13 cellular contexts compared by ENCODE assay signal in genomic region chr3:116350119-116350733, GRCh38.
DNase-seq lines count a peak whose midpoint lies in the region; ATAC-seq and TF ChIP-seq lines count a peak whose summit lies in the region.
"Had no signal": no experiment of that assay in that cellular context is flagged by ENCODE, and none has a peak within 500 bp of the region (broad histone marks: within the 10 kb centered on the region; RNA-seq: fewer than 3 reads in every experiment).

No MANE protein-coding gene starts in this region.

- CTCF ChIA-PET in SK-N-SH (lab: Yijun Ruan, JAX) = interaction anchor here (1.5 kb wide), 1 partner anchor 50 kb away, joined by 3 read pairs; no protein-coding TSS in a partner anchor

- no peak overlapping the region for H3K4me3 Mint-ChIP-seq in natural killer cell treated with Interleukin-12 subunit alpha and Interleukin-12 subunit beta and Interleukin-15 and Interleukin-18, amount 100 ng/mL, for 72 hours
- H3K4me3 Mint-ChIP-seq: CD4-positive, CD25-positive, alpha-beta regulatory T cell; CD8-positive, alpha-beta memory T cell; H9 had no signal

- TF ChIP-seq CTCF in SK-N-SH (IDR thresholded peaks at IDR 0.05) = no peak
- no peak for TF ChIP-seq CTCF in foreskin keratinocyte (conservative IDR thresholded peaks at IDR 0.05)

- no peak overlapping the region for H3K27ac Mint-ChIP-seq in natural killer cell treated with Interleukin-12 subunit alpha and Interleukin-12 subunit beta and Interleukin-15 and Interleukin-18, amount 100 ng/mL, for 72 hours
- H3K27ac Mint-ChIP-seq: CD4-positive, CD25-positive, alpha-beta regulatory T cell; CD8-positive, alpha-beta memory T cell; H9 had no signal

- H3K36me3 ChIP-seq in SK-N-SH (replicated peaks in 1 of 2; ENCODE audit: control insufficient read depth in 1 of 2, insufficient read depth in 2 of 2, low read length in 1 of 2) = no peaks in the 10 kb centered on the region
- H3K36me3 ChIP-seq: BE2C had no signal

- H3K9me3 ChIP-seq in SK-N-SH = no peaks in the 10 kb centered on the region
- H3K9me3 ChIP-seq: BE2C, Caco-2 had no signal

- ATAC-seq in foreskin keratinocyte = peak; percentile 94
- ATAC-seq in natural killer cell treated with Interleukin-12 subunit alpha and Interleukin-12 subunit beta and Interleukin-15 and Interleukin-18, amount 100 ng/mL, for 72 hours = no peak
- no peak for ATAC-seq in HG03565 (IDR thresholded peaks at IDR 0.05; ENCODE audit: unreplicated experiment)

- peaks cover 0 to 2% of the 10 kb centered on the region in 2 experiments; a peak in 1 of 4 replicates for H3K4me1 ChIP-seq in SK-N-SH (ENCODE audit: control insufficient read depth in 1 of 2, insufficient read depth in 2 of 2, low read depth in 1 of 2, low read length in 1 of 2)
- H3K4me1 ChIP-seq in foreskin keratinocyte = no peaks in the 10 kb centered on the region
- H3K4me1 ChIP-seq: BE2C, Caco-2 had no signal

- no peaks in the 10 kb centered on the region for H4K20me1 ChIP-seq in SK-N-SH (ENCODE audit: insufficient read depth)

- peaks cover 13% of the 10 kb centered on the region for H3K9me3 Mint-ChIP-seq in natural killer cell treated with Interleukin-12 subunit alpha and Interleukin-12 subunit beta and Interleukin-15 and Interleukin-18, amount 100 ng/mL, for 72 hours
- H3K9me3 Mint-ChIP-seq: H9 had no signal

- H3F3A ChIP-seq in SK-N-SH (replicated peaks; ENCODE audit: insufficient read depth) = peaks cover 3% of the 10 kb centered on the region

- H3K4me2 ChIP-seq in SK-N-SH = peak overlapping the region; percentile 7; the same call in 1 of the 2 replicates

- in situ Hi-C loops in SK-MEL-5 (cut with HindIII; ENCODE audit: low pct_unique_long_range_greater_than_20kb, low sequenced_read_pairs) = no loop called here

- no peaks in the 10 kb centered on the region for H3K27me3 ChIP-seq in SK-N-SH (ENCODE audit: insufficient read depth)
- H3K27me3 ChIP-seq in foreskin keratinocyte = peaks cover 8% of the 10 kb centered on the region
- H3K27me3 ChIP-seq: BE2C had no signal

- POLR2A ChIA-PET in SK-N-SH (lab: Yijun Ruan, JAX) = no interaction called here

- no peaks in the 10 kb centered on the region for H3K79me2 ChIP-seq in SK-N-SH (ENCODE audit: insufficient read depth)

- no peak overlapping the region for H2AFZ ChIP-seq in SK-N-SH (ENCODE audit: low read depth)

- TF ChIP-seq RAD21 in SK-N-SH (IDR thresholded peaks at IDR 0.05; ENCODE audit: low read length) = no peak

- H3K27ac ChIP-seq in SK-N-SH (ENCODE audit: low read depth in 2 of 2, low read length in 1 of 2) (no peak overlapping the region; a peak in 1 of 4 replicates), foreskin keratinocyte (no peak overlapping the region)

- H3K36me3 Mint-ChIP-seq in natural killer cell treated with Interleukin-12 subunit alpha and Interleukin-12 subunit beta and Interleukin-15 and Interleukin-18, amount 100 ng/mL, for 72 hours = no peaks in the 10 kb centered on the region
- H3K36me3 Mint-ChIP-seq: CD4-positive, CD25-positive, alpha-beta regulatory T cell had no signal

- peak overlapping the region; percentile 14 to 23; a peak in 1 of 4 replicates for H3K4me3 ChIP-seq in SK-N-SH (ENCODE audit: low read depth in 2 of 2, low read length in 1 of 2)

- H3K9me2 ChIP-seq in SK-N-SH = no peaks in the 10 kb centered on the region

- no peak overlapping the region for H3K9ac ChIP-seq in SK-N-SH

- H3K27me3 Mint-ChIP-seq in natural killer cell treated with Interleukin-12 subunit alpha and Interleukin-12 subunit beta and Interleukin-15 and Interleukin-18, amount 100 ng/mL, for 72 hours = no peaks in the 10 kb centered on the region
- H3K27me3 Mint-ChIP-seq: CD4-positive, CD25-positive, alpha-beta regulatory T cell; CD8-positive, alpha-beta memory T cell had no signal

- H3K4me1 Mint-ChIP-seq in natural killer cell treated with Interleukin-12 subunit alpha and Interleukin-12 subunit beta and Interleukin-15 and Interleukin-18, amount 100 ng/mL, for 72 hours (ENCODE audit: low read depth in 2 of 2) = no peaks in the 10 kb centered on the region
- H3K4me1 Mint-ChIP-seq: CD8-positive, alpha-beta memory T cell had no signal

- WGBS in SK-N-SH (ENCODE audit: low lambda C conversion rate) = 4% methylated on average over 4 of the region's 4 CpGs

- DNase-seq in SK-MEL-5 (ENCODE audit: low read depth, low spot score) (peak; percentile 32), SK-N-SH (peak; percentile 16), foreskin keratinocyte (peak; percentile 33 to 73), NCI-H2171 treated with DMSO at 0.1 percent for 48 hours (lab: John Stamatoyannopoulos, UW) (no peak)
- no peak for DNase-seq in natural killer cell treated with Interleukin-12 subunit alpha and Interleukin-12 subunit beta and Interleukin-15 and Interleukin-18, amount 100 ng/mL, for 72 hours (ENCODE audit: low spot score)
- DNase-seq: ACHN; BE2C; C1 segment of cervical spinal cord; Caco-2; CD4-positive, CD25-positive, alpha-beta regulatory T cell; CD8-positive, alpha-beta memory T cell; H9 had no signal

- peak; percentile 46 to 79 for TF ChIP-seq EP300 in SK-N-SH (IDR thresholded peaks at IDR 0.05; ENCODE audit: borderline replicate concordance in 1 of 2, low read depth in 1 of 2, low read length in 1 of 2)

TF ChIP-seq in SK-N-SH, 30 proteins besides CTCF, POLR2A, EP300 and RAD21 (continues in another document):
- TF ChIP-seq EZH2phosphoT487 (IDR thresholded peaks at IDR 0.05; ENCODE audit: borderline replicate concordance, low read depth) (no peak), FOXJ3 (CRISPR knock-in tag; IDR thresholded peaks at IDR 0.05) (no peak), IRF3 (IDR thresholded peaks at IDR 0.05; ENCODE audit: low read depth, low read length) (no peak), FOXM1 (IDR thresholded peaks at IDR 0.05; ENCODE audit: low read depth) (peak; percentile 58), TEAD4 (IDR thresholded peaks at IDR 0.05; ENCODE audit: borderline replicate concordance, insufficient read depth) (peak; percentile 69; the same call in 1 of the 2 replicates), SIN3A (IDR thresholded peaks at IDR 0.05; ENCODE audit: borderline replicate concordance, low read depth, low read length) (no peak), MEF2A (IDR thresholded peaks at IDR 0.05; ENCODE audit: borderline replicate concordance, low read depth) (no peak), REST (IDR thresholded peaks at IDR 0.05; ENCODE audit: low read depth, low read length) (no peak), ELF1 (IDR thresholded peaks at IDR 0.05) (no peak), SMC3 (IDR thresholded peaks at IDR 0.05; ENCODE audit: low read depth, low read length) (no peak), RFX5 (IDR thresholded peaks at IDR 0.05; ENCODE audit: low read length) (no peak), PBX3 (IDR thresholded peaks at IDR 0.05) (peak; percentile 95), GATA2 (CRISPR knock-in tag; IDR thresholded peaks at IDR 0.05) (peak; percentile 75), RCOR1 (IDR thresholded peaks at IDR 0.05; ENCODE audit: low read length) (no peak), CHD2 (IDR thresholded peaks at IDR 0.05; ENCODE audit: low read length, partially characterized antibody) (no peak), YY1 (IDR thresholded peaks at IDR 0.05; ENCODE audit: low read depth) (0 out of 2 replicates have a peak, but pooled peaks have one; percentile 34)

Comparison
In these comparisons a context has a peak if more than half of its experiments do, and no peak if none do; other contexts are left out.
1. DNase-seq: peak in SK-MEL-5 (single experiment), SK-N-SH (single experiment) and foreskin keratinocyte (2 of 2); none in natural killer cell treated with Interleukin-12 subunit alpha and Interleukin-12 subunit beta and Interleukin-15 and Interleukin-18, amount 100 ng/mL, for 72 hours (single experiment) and NCI-H2171 treated with DMSO at 0.1 percent for 48 hours (single experiment).